17 cellular contexts compared by ENCODE assay signal in genomic region chr2:27736890-27737204, GRCh38. TPM values are rescaled to one million over a fixed set of nuclear protein-coding genes. Genes with fewer than 3 reads are reported as not detected.
DNase-seq lines count a peak whose midpoint lies in the region; ATAC-seq and TF ChIP-seq lines count a peak whose summit lies in the region.
"Had no signal": no experiment of that assay in that cellular context is flagged by ENCODE, and none has a peak within 500 bp of the region (broad histone marks: within the 10 kb centered on the region; RNA-seq: fewer than 3 reads in every experiment).

No MANE protein-coding gene starts in this region.

- H3K36me3 Mint-ChIP-seq in activated CD4-positive, alpha-beta T cell treated with anti-CD3 and anti-CD28 coated beads, Interleukin-2, amount 10 ng/mL, durations not matched to agents 7 days and 5 days (ENCODE audit: low read depth): no peaks in the 10 kb centered on the region
- no peaks in the 10 kb centered on the region for H3K36me3 Mint-ChIP-seq in natural killer cell treated with Interleukin-12 subunit alpha and Interleukin-12 subunit beta and Interleukin-15 and Interleukin-18, amount 100 ng/mL, for 72 hours

- no peaks in the 10 kb centered on the region for H3K9me3 Mint-ChIP-seq in activated CD4-positive, alpha-beta T cell treated with anti-CD3 and anti-CD28 coated beads, Interleukin-2, amount 10 ng/mL, durations not matched to agents 7 days and 5 days
- no peaks in the 10 kb centered on the region for H3K9me3 Mint-ChIP-seq in natural killer cell treated with Interleukin-12 subunit alpha and Interleukin-12 subunit beta and Interleukin-15 and Interleukin-18, amount 100 ng/mL, for 72 hours
- H3K9me3 Mint-ChIP-seq: HFFc6 had no signal

- H3K27me3 ChIP-seq in gastroesophageal sphincter (no peaks in the 10 kb centered on the region), tibial nerve (no peaks in the 10 kb centered on the region)

- H3K4me1 Mint-ChIP-seq in activated CD4-positive, alpha-beta T cell treated with anti-CD3 and anti-CD28 coated beads, Interleukin-2, amount 10 ng/mL, durations not matched to agents 7 days and 5 days: peaks cover 17% of the 10 kb centered on the region
- peaks cover 18 to 22% of the 10 kb centered on the region in 2 donors for H3K4me1 Mint-ChIP-seq in natural killer cell treated with Interleukin-12 subunit alpha and Interleukin-12 subunit beta and Interleukin-15 and Interleukin-18, amount 100 ng/mL, for 72 hours (ENCODE audit: low read depth in 2 of 2)

- no peak for TF ChIP-seq CTCF in gastroesophageal sphincter (IDR thresholded peaks at IDR 0.05)
- TF ChIP-seq CTCF in tibial nerve (IDR thresholded peaks at IDR 0.05): no peak
- TF ChIP-seq CTCF in coronary artery (IDR thresholded peaks at IDR 0.05): no peak

- TF ChIP-seq EP300 in gastroesophageal sphincter (IDR thresholded peaks at IDR 0.05) (no peak), tibial nerve (IDR thresholded peaks at IDR 0.05) (no peak)

- no peak for DNase-seq in activated CD4-positive, alpha-beta T cell treated with anti-CD3 and anti-CD28 coated beads, Interleukin-2, amount 10 ng/mL, durations not matched to agents 7 days and 5 days
- no peak for DNase-seq in activated CD4-positive, alpha-beta T cell treated with anti-CD3 and anti-CD28 coated beads, Interleukin-2, amount 50 U/mL, for 4 hours
- no peak for DNase-seq in natural killer cell treated with Interleukin-12 subunit alpha and Interleukin-12 subunit beta and Interleukin-15 and Interleukin-18, amount 100 ng/mL, for 72 hours (ENCODE audit: low spot score)
- DNase-seq in tibial nerve (ENCODE audit: low spot score in 2 of 2) (no peak), coronary artery (ENCODE audit: low spot score) (no peak)
- DNase-seq: 8988T; activated CD4-positive, alpha-beta T cell treated with anti-CD3 and anti-CD28 coated beads, Interleukin-2, amount 50 U/mL, for 1 hour; HFFc6; Karpas-422; NCI-H1436 treated with DMSO at 0.1 percent for 48 hours; NCI-H446; nucleus accumbens; SIG-M5 had no signal

- H3K27ac ChIP-seq in gastroesophageal sphincter: peak overlapping the region in 3 of 4 donors; percentile 82 to 84 (median 83)
- H3K27ac ChIP-seq in tibial nerve: peak overlapping the region in 3 of 4 donors; percentile 8 to 88 (median 84)
- peak overlapping the region in 1 of 2 donors; percentile 81 for H3K27ac ChIP-seq in coronary artery

- CTCF ChIA-PET in activated CD4-positive, alpha-beta T cell treated with anti-CD3 and anti-CD28 coated beads, Interleukin-2, amount 10 ng/mL, durations not matched to agents 7 days and 5 days (lab: Charles Lee): interaction anchor here (1.0 to 1.5 kb wide), 3 partner anchors 15 to 33 kb away, joined by 3 to 5 read pairs (median 4); no protein-coding TSS in a partner anchor

- TF ChIP-seq POLR2A in gastroesophageal sphincter (IDR thresholded peaks at IDR 0.05) (no peak), tibial nerve (IDR thresholded peaks at IDR 0.05) (no peak)

- WGBS in gastroesophageal sphincter (ENCODE audit: low coverage in 1 of 2), 2 donors: 93% methylated on average over 3 of the region's 6 CpGs; no CpG with 5 or more reads in 1 of the 2 donors
- WGBS in tibial nerve, 2 donors: 95 to 97% methylated on average over 6 of the region's 6 CpGs

- POLR2A ChIA-PET in activated CD4-positive, alpha-beta T cell treated with anti-CD3 and anti-CD28 coated beads, Interleukin-2, amount 10 ng/mL, durations not matched to agents 7 days and 5 days (lab: Charles Lee): no interaction called here

- peaks cover 0 to 39% (median 11%) of the 10 kb centered on the region in 3 donors for H3K4me1 ChIP-seq in gastroesophageal sphincter
- H3K4me1 ChIP-seq in tibial nerve: peaks cover 0 to 28% (median 12%) of the 10 kb centered on the region in 4 donors

- H3K4me3 ChIP-seq in gastroesophageal sphincter (no peak overlapping the region), tibial nerve (no peak overlapping the region), coronary artery (no peak overlapping the region)

- H3K36me3 ChIP-seq in gastroesophageal sphincter: no peaks in the 10 kb centered on the region
- H3K36me3 ChIP-seq in tibial nerve: no peaks in the 10 kb centered on the region

- H3K9me3 ChIP-seq in gastroesophageal sphincter: no peaks in the 10 kb centered on the region
- peaks cover 0 to 3% (median 0%) of the 10 kb centered on the region in 4 donors for H3K9me3 ChIP-seq in tibial nerve

- ATAC-seq in gastroesophageal sphincter: no peak
- ATAC-seq in natural killer cell treated with Interleukin-12 subunit alpha and Interleukin-12 subunit beta and Interleukin-15 and Interleukin-18, amount 100 ng/mL, for 72 hours: no peak
- ATAC-seq in HG03039 (IDR thresholded peaks at IDR 0.05; ENCODE audit: unreplicated experiment): no peak
- no peak for ATAC-seq in HG03175 (IDR thresholded peaks at IDR 0.05; ENCODE audit: unreplicated experiment)

- no peaks in the 10 kb centered on the region for H3K27me3 Mint-ChIP-seq in activated CD4-positive, alpha-beta T cell treated with anti-CD3 and anti-CD28 coated beads, Interleukin-2, amount 10 ng/mL, durations not matched to agents 7 days and 5 days
- H3K27me3 Mint-ChIP-seq in natural killer cell treated with Interleukin-12 subunit alpha and Interleukin-12 subunit beta and Interleukin-15 and Interleukin-18, amount 100 ng/mL, for 72 hours: peaks cover 0 to 2% of the 10 kb centered on the region in 2 donors
- H3K27me3 Mint-ChIP-seq: stimulated activated naive CD8-positive, alpha-beta T cell treated with anti-CD3 and anti-CD28 coated beads, Interleukin-15, Interleukin-2, amounts not matched to agents 100 ng/mL and 50 ng/mL, for 24 hours had no signal

- no peak overlapping the region for H3K4me3 Mint-ChIP-seq in activated CD4-positive, alpha-beta T cell treated with anti-CD3 and anti-CD28 coated beads, Interleukin-2, amount 10 ng/mL, durations not matched to agents 7 days and 5 days
- H3K4me3 Mint-ChIP-seq in natural killer cell treated with Interleukin-12 subunit alpha and Interleukin-12 subunit beta and Interleukin-15 and Interleukin-18, amount 100 ng/mL, for 72 hours: no peak overlapping the region
- H3K4me3 Mint-ChIP-seq: HFFc6; stimulated activated naive CD8-positive, alpha-beta T cell treated with anti-CD3 and anti-CD28 coated beads, Interleukin-15, Interleukin-2, amounts not matched to agents 100 ng/mL and 50 ng/mL, for 24 hours had no signal

- H3K27ac Mint-ChIP-seq in activated CD4-positive, alpha-beta T cell treated with anti-CD3 and anti-CD28 coated beads, Interleukin-2, amount 10 ng/mL, durations not matched to agents 7 days and 5 days: peak overlapping the region; percentile 58
- peak overlapping the region; percentile 70 to 77 for H3K27ac Mint-ChIP-seq in natural killer cell treated with Interleukin-12 subunit alpha and Interleukin-12 subunit beta and Interleukin-15 and Interleukin-18, amount 100 ng/mL, for 72 hours

RNA-seq across cellular contexts. Expression of gene MRPL33, which starts 34.7 kb away (rescaled TPM):
- total RNA-seq in activated CD4-positive, alpha-beta T cell treated with anti-CD3 and anti-CD28 coated beads, Interleukin-2, amount 10 ng/mL, durations not matched to agents 7 days and 5 days: 10 to 100 TPM; 43.5 to 49.7 TPM
- total RNA-seq in gastroesophageal sphincter (100 to 1,000 TPM; 216 to 448 (median 360) TPM), tibial nerve (100 to 1,000 TPM; 101 to 186 (median 119) TPM)
- 10 to 100 TPM; 58.3 to 77.6 TPM for total RNA-seq in natural killer cell treated with Interleukin-12 subunit alpha and Interleukin-12 subunit beta and Interleukin-15 and Interleukin-18, amount 100 ng/mL, for 72 hours
